9 cellular contexts compared by ENCODE assay signal in genomic region chr3:23712656-23713559, GRCh38.
DNase-seq lines count a peak whose midpoint lies in the region; ATAC-seq and TF ChIP-seq lines count a peak whose summit lies in the region.
"Had no signal": no experiment of that assay in that cellular context is flagged by ENCODE, and none has a peak within 500 bp of the region (broad histone marks: within the 10 kb centered on the region; RNA-seq: fewer than 3 reads in every experiment).

No MANE protein-coding gene starts in this region.

- peak; percentile 52 for DNase-seq in pulmonary artery endothelial cell (ENCODE audit: low read depth, low spot score)
- no peak for DNase-seq in natural killer cell treated with Interleukin-12 subunit alpha and Interleukin-12 subunit beta and Interleukin-15 and Interleukin-18, amount 100 ng/mL, for 72 hours (ENCODE audit: low spot score)

- ATAC-seq in GM21360 (IDR thresholded peaks at IDR 0.05; ENCODE audit: unreplicated experiment) (peak; percentile 9), gastroesophageal sphincter (peak; percentile 77), HG02588 (IDR thresholded peaks at IDR 0.05; ENCODE audit: unreplicated experiment) (no peak), GM18511 (IDR thresholded peaks at IDR 0.05; ENCODE audit: unreplicated experiment) (no peak), HG02840 (IDR thresholded peaks at IDR 0.05; ENCODE audit: low FRiP score, unreplicated experiment) (no peak)
- no peak for ATAC-seq in natural killer cell treated with Interleukin-12 subunit alpha and Interleukin-12 subunit beta and Interleukin-15 and Interleukin-18, amount 100 ng/mL, for 72 hours

- H3K4me1 ChIP-seq in gastroesophageal sphincter, result peaks cover 0 to 32% (median 4%) of the 10 kb centered on the region in 3 donors

- H3K36me3 ChIP-seq in gastroesophageal sphincter, result no peaks in the 10 kb centered on the region
- H3K36me3 ChIP-seq: ascending aorta had no signal

- peaks cover 19 to 24% of the 10 kb centered on the region in 2 donors for H3K4me1 Mint-ChIP-seq in natural killer cell treated with Interleukin-12 subunit alpha and Interleukin-12 subunit beta and Interleukin-15 and Interleukin-18, amount 100 ng/mL, for 72 hours (ENCODE audit: low read depth in 2 of 2)

- H3K36me3 Mint-ChIP-seq in natural killer cell treated with Interleukin-12 subunit alpha and Interleukin-12 subunit beta and Interleukin-15 and Interleukin-18, amount 100 ng/mL, for 72 hours, result no peaks in the 10 kb centered on the region

- TF ChIP-seq EP300 in gastroesophageal sphincter (IDR thresholded peaks at IDR 0.05), result no peak

- 6 to 25% methylated on average over 5 to 6 of the region's 9 CpGs for WGBS in gastroesophageal sphincter (ENCODE audit: low coverage in 1 of 2), 2 donors

- no peak overlapping the region for H3K4me3 ChIP-seq in gastroesophageal sphincter
- H3K4me3 ChIP-seq: ascending aorta had no signal

- H3K9me3 Mint-ChIP-seq in natural killer cell treated with Interleukin-12 subunit alpha and Interleukin-12 subunit beta and Interleukin-15 and Interleukin-18, amount 100 ng/mL, for 72 hours, result no peaks in the 10 kb centered on the region

- peaks cover 0 to 8% of the 10 kb centered on the region in 2 donors for H3K27me3 Mint-ChIP-seq in natural killer cell treated with Interleukin-12 subunit alpha and Interleukin-12 subunit beta and Interleukin-15 and Interleukin-18, amount 100 ng/mL, for 72 hours

- no peaks in the 10 kb centered on the region for H3K27me3 ChIP-seq in gastroesophageal sphincter
- H3K27me3 ChIP-seq: ascending aorta had no signal

- peak overlapping the region in 3 of 4 donors; percentile 29 to 64 (median 46) for H3K27ac ChIP-seq in gastroesophageal sphincter
- H3K27ac ChIP-seq: ascending aorta had no signal

- peak in 1 of 4 experiments; percentile 54 for TF ChIP-seq CTCF in gastroesophageal sphincter (IDR thresholded peaks at IDR 0.05)

- H3K27ac Mint-ChIP-seq in natural killer cell treated with Interleukin-12 subunit alpha and Interleukin-12 subunit beta and Interleukin-15 and Interleukin-18, amount 100 ng/mL, for 72 hours, result no peak overlapping the region

- no peak overlapping the region for H3K4me3 Mint-ChIP-seq in natural killer cell treated with Interleukin-12 subunit alpha and Interleukin-12 subunit beta and Interleukin-15 and Interleukin-18, amount 100 ng/mL, for 72 hours

- no peaks in the 10 kb centered on the region for H3K9me3 ChIP-seq in gastroesophageal sphincter
- H3K9me3 ChIP-seq: ascending aorta had no signal

- TF ChIP-seq POLR2A in gastroesophageal sphincter (IDR thresholded peaks at IDR 0.05), result no peak

TF ChIP-seq in PFSK-1, 5 proteins besides CTCF, POLR2A, EP300 and RAD21:
- TF ChIP-seq TAF1 (IDR thresholded peaks at IDR 0.05; ENCODE audit: borderline replicate concordance, insufficient read depth, low read length) (peak; percentile 35; the same call in 1 of the 2 replicates), FOXP2 (optimal IDR thresholded peaks at IDR 0.05; ENCODE audit: borderline replicate concordance, extremely low read depth, extremely low read length, insufficient read depth) (no peak), SIN3A (IDR thresholded peaks at IDR 0.05; ENCODE audit: borderline replicate concordance, insufficient read depth, low read length) (no peak), REST (IDR thresholded peaks at IDR 0.05; ENCODE audit: insufficient read depth in 1 of 2, low read depth in 2 of 2, low read length in 2 of 2) (0 out of 4 replicates have a peak, but pooled peaks of 1 of the 2 experiments have one; percentile 10)

Comparison
In these comparisons a context has a peak if more than half of its experiments do, and no peak if none do; other contexts are left out.
1. ATAC-seq: peak in GM21360 (single experiment) and gastroesophageal sphincter (single experiment); none in natural killer cell treated with Interleukin-12 subunit alpha and Interleukin-12 subunit beta and Interleukin-15 and Interleukin-18, amount 100 ng/mL, for 72 hours (0 of 2), HG02588 (single experiment), GM18511 (single experiment) and HG02840 (single experiment).